In genomic region chr12:7127916-7128626, GRCh38 we compare ENCODE assay signal across 1 cellular context.
TF ChIP-seq lines count a peak whose summit lies in the region.

No MANE protein-coding gene starts in this region.

TF ChIP-seq in GM23338, 12 proteins besides CTCF, POLR2A, EP300 and RAD21:
- TF ChIP-seq ZNF462 (CRISPR knock-in tag; IDR thresholded peaks at IDR 0.05) (no peak), NANOG (IDR thresholded peaks at IDR 0.05; ENCODE audit: borderline replicate concordance) (no peak), ZNF331 (CRISPR knock-in tag; IDR thresholded peaks at IDR 0.05; ENCODE audit: low read depth) (no peak), POLR2AphosphoS5 (IDR thresholded peaks at IDR 0.05; ENCODE audit: low read depth) (no peak), ETS1 (IDR thresholded peaks at IDR 0.05) (no peak), JUNB (IDR thresholded peaks at IDR 0.05; ENCODE audit: unreplicated experiment) (no peak), CREB1 (CRISPR knock-in tag; IDR thresholded peaks at IDR 0.05; ENCODE audit: low read depth) (no peak), ZNF114 (CRISPR knock-in tag; IDR thresholded peaks at IDR 0.05) (no peak), EZH2 (IDR thresholded peaks at IDR 0.05; ENCODE audit: low read depth, unreplicated experiment) (no peak), EZH2phosphoT487 (IDR thresholded peaks at IDR 0.05; ENCODE audit: unreplicated experiment) (no peak), STAT1 (IDR thresholded peaks at IDR 0.05; ENCODE audit: unreplicated experiment) (no peak), REST (IDR thresholded peaks at IDR 0.05; ENCODE audit: unreplicated experiment) (no peak)
